Comparison of ENCODE assay signal across 8 cellular contexts in genomic region chr4:87575983-87576382, GRCh38. TPM values are rescaled to one million over a fixed set of nuclear protein-coding genes. Genes with fewer than 3 reads are reported as not detected.
"Had no signal": no experiment of that assay in that cellular context is flagged by ENCODE, and none has a peak within 500 bp of the region (broad histone marks: within the 10 kb centered on the region; RNA-seq: fewer than 3 reads in every experiment).

No MANE protein-coding gene starts in this region.

- DNase-seq: H9, HCEC 1CT, IMR-90 had no signal

- H3K9me3 Mint-ChIP-seq: GM23338 had no signal

- ATAC-seq: GM23338 had no signal

- H3K4me3 ChIP-seq: GM23338 had no signal

- H3K4me2 ChIP-seq: GM23338 had no signal

- H3K27ac Mint-ChIP-seq: GM23338, H9 had no signal

- FAIRE-seq: H1, H54, HTR-8/SVneo had no signal

- H3K4me3 Mint-ChIP-seq: GM23338, H9 had no signal

RNA-seq across cellular contexts. Expression of gene DSPP, which starts 32.3 kb away (rescaled TPM):
- total RNA-seq: GM23338, H1, H9, HT-29, IMR-90 had no signal
- polyA plus RNA-seq: H1, IMR-90 had no signal

RNA-seq across cellular contexts. Expression of gene SPARCL1, which starts 46.8 kb away (rescaled TPM):
- total RNA-seq: HT-29, IMR-90 had no signal
- polyA plus RNA-seq: IMR-90 had no signal
